2 cellular contexts compared by ENCODE assay signal in the genomic region with DNA sequence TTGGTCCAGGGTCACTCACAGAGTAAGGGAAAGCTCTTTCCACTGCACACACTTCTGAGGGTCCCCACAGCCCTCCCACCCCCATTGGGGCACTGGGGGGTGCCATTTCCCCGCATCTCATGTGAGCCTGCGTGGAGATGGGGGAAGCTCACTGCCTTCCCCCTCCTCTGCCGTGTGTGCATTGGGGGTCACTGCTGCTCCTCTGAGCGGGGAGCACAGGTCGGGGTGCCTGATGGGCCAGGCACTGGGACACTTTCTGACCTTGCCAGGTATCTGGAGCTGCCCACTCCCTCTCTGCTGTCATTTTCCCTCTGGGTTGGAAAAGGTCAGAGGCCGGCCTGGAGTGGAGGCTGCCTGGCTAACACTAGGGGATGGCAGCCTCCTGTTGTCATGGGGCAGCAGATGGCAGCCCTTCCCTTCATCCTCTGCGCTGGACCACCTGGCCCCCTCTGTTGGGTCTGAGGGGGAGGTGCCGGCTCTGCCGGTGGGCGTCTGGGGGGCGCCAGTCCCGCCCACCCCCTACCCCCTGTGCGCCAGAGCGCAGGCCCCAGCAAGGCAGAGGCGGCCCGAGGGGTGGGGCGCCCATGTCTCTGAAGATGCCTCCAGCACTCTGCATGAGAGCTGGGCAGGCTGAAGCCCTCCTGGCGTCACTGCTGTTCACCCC.
TF ChIP-seq lines count a peak whose summit lies in the region.

No MANE protein-coding gene starts in this region.

TF ChIP-seq in A549, 52 proteins besides CTCF, POLR2A, EP300 and RAD21 (continued from another document):
- TF ChIP-seq, protein P1, sequence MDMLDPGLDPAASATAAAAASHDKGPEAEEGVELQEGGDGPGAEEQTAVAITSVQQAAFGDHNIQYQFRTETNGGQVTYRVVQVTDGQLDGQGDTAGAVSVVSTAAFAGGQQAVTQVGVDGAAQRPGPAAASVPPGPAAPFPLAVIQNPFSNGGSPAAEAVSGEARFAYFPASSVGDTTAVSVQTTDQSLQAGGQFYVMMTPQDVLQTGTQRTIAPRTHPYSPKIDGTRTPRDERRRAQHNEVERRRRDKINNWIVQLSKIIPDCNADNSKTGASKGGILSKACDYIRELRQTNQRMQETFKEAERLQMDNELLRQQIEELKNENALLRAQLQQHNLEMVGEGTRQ (IDR thresholded peaks at IDR 0.05): no peak
- TF ChIP-seq ESRRA (IDR thresholded peaks at IDR 0.05; ENCODE audit: borderline replicate concordance, low read length): no peak
- no peak for TF ChIP-seq ZFP36 (IDR thresholded peaks at IDR 0.05; ENCODE audit: borderline replicate concordance, partially characterized antibody)
- no peak for TF ChIP-seq CEBPB (IDR thresholded peaks at IDR 0.05)
- no peak for TF ChIP-seq ZSCAN20 (CRISPR knock-in tag; IDR thresholded peaks at IDR 0.05)
- no peak for TF ChIP-seq CHD2 (IDR thresholded peaks at IDR 0.05; ENCODE audit: low read length, partially characterized antibody)
- no peak for TF ChIP-seq HOXB13 (CRISPR knock-in tag; IDR thresholded peaks at IDR 0.05; ENCODE audit: low read depth)
- TF ChIP-seq ZNF302 (CRISPR knock-in tag; IDR thresholded peaks at IDR 0.05): no peak
- TF ChIP-seq, protein P2, sequence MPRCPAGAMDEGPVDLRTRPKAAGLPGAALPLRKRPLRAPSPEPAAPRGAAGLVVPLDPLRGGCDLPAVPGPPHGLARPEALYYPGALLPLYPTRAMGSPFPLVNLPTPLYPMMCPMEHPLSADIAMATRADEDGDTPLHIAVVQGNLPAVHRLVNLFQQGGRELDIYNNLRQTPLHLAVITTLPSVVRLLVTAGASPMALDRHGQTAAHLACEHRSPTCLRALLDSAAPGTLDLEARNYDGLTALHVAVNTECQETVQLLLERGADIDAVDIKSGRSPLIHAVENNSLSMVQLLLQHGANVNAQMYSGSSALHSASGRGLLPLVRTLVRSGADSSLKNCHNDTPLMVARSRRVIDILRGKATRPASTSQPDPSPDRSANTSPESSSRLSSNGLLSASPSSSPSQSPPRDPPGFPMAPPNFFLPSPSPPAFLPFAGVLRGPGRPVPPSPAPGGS (IDR thresholded peaks at IDR 0.05): no peak
- no peak for TF ChIP-seq SMC3 (IDR thresholded peaks at IDR 0.05)
- no peak for TF ChIP-seq HDAC2 (IDR thresholded peaks at IDR 0.05)
- no peak for TF ChIP-seq HOXB5 (CRISPR knock-in tag; IDR thresholded peaks at IDR 0.05)
- no peak for TF ChIP-seq EHF (CRISPR knock-in tag; IDR thresholded peaks at IDR 0.05)
- TF ChIP-seq, protein P3, sequence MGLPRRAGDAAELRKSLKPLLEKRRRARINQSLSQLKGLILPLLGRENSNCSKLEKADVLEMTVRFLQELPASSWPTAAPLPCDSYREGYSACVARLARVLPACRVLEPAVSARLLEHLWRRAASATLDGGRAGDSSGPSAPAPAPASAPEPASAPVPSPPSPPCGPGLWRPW (IDR thresholded peaks at IDR 0.05): no peak
- TF ChIP-seq, protein P4, sequence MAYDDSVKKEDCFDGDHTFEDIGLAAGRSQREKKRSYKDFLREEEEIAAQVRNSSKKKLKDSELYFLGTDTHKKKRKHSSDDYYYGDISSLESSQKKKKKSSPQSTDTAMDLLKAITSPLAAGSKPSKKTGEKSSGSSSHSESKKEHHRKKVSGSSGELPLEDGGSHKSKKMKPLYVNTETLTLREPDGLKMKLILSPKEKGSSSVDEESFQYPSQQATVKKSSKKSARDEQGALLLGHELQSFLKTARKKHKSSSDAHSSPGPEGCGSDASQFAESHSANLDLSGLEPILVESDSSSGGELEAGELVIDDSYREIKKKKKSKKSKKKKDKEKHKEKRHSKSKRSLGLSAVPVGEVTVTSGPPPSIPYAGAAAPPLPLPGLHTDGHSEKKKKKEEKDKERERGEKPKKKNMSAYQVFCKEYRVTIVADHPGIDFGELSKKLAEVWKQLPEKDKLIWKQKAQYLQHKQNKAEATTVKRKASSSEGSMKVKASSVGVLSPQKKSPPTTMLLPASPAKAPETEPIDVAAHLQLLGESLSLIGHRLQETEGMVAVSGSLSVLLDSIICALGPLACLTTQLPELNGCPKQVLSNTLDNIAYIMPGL (CRISPR knock-in tag; IDR thresholded peaks at IDR 0.05; ENCODE audit: borderline replicate concordance): no peak
- TF ChIP-seq ZC3H11A (IDR thresholded peaks at IDR 0.05): no peak

TF ChIP-seq in WTC11, 78 proteins besides CTCF, POLR2A, EP300 and RAD21 (continued from another document):
- TF ChIP-seq, protein P5, sequence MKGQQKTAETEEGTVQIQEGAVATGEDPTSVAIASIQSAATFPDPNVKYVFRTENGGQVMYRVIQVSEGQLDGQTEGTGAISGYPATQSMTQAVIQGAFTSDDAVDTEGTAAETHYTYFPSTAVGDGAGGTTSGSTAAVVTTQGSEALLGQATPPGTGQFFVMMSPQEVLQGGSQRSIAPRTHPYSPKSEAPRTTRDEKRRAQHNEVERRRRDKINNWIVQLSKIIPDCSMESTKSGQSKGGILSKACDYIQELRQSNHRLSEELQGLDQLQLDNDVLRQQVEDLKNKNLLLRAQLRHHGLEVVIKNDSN (CRISPR knock-in tag; IDR thresholded peaks at IDR 0.05): no peak
- TF ChIP-seq, protein P6, sequence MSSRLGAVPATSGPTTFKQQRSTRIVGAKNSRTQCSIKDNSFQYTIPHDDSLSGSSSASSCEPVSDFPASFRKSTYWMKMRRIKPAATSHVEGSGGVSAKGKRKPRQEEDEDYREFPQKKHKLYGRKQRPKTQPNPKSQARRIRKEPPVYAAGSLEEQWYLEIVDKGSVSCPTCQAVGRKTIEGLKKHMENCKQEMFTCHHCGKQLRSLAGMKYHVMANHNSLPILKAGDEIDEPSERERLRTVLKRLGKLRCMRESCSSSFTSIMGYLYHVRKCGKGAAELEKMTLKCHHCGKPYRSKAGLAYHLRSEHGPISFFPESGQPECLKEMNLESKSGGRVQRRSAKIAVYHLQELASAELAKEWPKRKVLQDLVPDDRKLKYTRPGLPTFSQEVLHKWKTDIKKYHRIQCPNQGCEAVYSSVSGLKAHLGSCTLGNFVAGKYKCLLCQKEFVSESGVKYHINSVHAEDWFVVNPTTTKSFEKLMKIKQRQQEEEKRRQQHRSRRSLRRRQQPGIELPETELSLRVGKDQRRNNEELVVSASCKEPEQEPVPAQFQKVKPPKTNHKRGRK (CRISPR knock-in tag; IDR thresholded peaks at IDR 0.05; ENCODE audit: borderline replicate concordance): no peak
- TF ChIP-seq MYBL2 (CRISPR knock-in tag; IDR thresholded peaks at IDR 0.05) (0 out of 2 replicates have a peak, but pooled peaks have one; percentile 30), GABPB1 (CRISPR knock-in tag; IDR thresholded peaks at IDR 0.05) (no peak), RELA (CRISPR knock-in tag; IDR thresholded peaks at IDR 0.05; ENCODE audit: borderline replicate concordance) (no peak), FOXP1 (CRISPR knock-in tag; IDR thresholded peaks at IDR 0.05; ENCODE audit: borderline replicate concordance) (no peak), TEAD1 (CRISPR knock-in tag; IDR thresholded peaks at IDR 0.05) (no peak), EMX1 (CRISPR knock-in tag; IDR thresholded peaks at IDR 0.05) (no peak)
- TF ChIP-seq, protein P7, sequence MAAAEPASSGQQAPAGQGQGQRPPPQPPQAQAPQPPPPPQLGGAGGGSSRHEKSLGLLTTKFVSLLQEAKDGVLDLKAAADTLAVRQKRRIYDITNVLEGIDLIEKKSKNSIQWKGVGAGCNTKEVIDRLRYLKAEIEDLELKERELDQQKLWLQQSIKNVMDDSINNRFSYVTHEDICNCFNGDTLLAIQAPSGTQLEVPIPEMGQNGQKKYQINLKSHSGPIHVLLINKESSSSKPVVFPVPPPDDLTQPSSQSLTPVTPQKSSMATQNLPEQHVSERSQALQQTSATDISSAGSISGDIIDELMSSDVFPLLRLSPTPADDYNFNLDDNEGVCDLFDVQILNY (CRISPR knock-in tag; IDR thresholded peaks at IDR 0.05): peak; percentile 10; the same call in 1 of the 2 replicates
- TF ChIP-seq, protein P8, sequence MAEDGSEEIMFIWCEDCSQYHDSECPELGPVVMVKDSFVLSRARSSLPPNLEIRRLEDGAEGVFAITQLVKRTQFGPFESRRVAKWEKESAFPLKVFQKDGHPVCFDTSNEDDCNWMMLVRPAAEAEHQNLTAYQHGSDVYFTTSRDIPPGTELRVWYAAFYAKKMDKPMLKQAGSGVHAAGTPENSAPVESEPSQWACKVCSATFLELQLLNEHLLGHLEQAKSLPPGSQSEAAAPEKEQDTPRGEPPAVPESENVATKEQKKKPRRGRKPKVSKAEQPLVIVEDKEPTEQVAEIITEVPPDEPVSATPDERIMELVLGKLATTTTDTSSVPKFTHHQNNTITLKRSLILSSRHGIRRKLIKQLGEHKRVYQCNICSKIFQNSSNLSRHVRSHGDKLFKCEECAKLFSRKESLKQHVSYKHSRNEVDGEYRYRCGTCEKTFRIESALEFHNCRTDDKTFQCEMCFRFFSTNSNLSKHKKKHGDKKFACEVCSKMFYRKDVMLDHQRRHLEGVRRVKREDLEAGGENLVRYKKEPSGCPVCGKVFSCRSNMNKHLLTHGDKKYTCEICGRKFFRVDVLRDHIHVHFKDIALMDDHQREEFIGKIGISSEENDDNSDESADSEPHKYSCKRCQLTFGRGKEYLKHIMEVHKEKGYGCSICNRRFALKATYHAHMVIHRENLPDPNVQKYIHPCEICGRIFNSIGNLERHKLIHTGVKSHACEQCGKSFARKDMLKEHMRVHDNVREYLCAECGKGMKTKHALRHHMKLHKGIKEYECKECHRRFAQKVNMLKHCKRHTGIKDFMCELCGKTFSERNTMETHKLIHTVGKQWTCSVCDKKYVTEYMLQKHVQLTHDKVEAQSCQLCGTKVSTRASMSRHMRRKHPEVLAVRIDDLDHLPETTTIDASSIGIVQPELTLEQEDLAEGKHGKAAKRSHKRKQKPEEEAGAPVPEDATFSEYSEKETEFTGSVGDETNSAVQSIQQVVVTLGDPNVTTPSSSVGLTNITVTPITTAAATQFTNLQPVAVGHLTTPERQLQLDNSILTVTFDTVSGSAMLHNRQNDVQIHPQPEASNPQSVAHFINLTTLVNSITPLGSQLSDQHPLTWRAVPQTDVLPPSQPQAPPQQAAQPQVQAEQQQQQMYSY (CRISPR knock-in tag; IDR thresholded peaks at IDR 0.05): no peak
